Comparison of ENCODE assay signal across 23 cellular contexts in the genomic region with DNA sequence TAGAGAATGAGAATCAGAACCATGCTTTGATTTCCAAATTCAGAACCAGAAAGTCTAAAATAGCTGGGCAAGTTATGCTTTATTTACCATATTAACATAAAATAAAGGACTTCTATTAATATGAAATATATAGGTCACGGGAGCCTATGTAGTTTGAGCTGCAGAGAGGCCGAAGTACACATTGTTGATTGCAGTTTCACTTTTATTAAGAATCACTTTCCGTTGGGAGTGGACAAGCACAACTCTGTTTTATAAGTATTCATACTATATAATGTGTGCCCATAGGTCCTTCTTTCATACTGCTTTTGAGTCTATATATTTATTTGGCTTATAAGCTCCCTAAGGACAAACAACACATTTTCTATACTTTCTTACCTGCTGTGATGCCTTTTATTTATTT. TPM values are rescaled to one million over a fixed set of nuclear protein-coding genes. Genes with fewer than 3 reads are reported as not detected.
A peak's percentile ranks its signal among the peaks of the same experiment; 100 is the strongest.
DNase-seq lines count a peak whose midpoint lies in the region; ATAC-seq and TF ChIP-seq lines count a peak whose summit lies in the region.
"Had no signal": no experiment of that assay in that cellular context is flagged by ENCODE, and none has a peak within 500 bp of the region (broad histone marks: within the 10 kb centered on the region; RNA-seq: fewer than 3 reads in every experiment).

No MANE protein-coding gene starts in this region.

- H3K14ac ChIP-seq in mesenchymal stem cell (ENCODE audit: low read length in 2 of 2), result no peak overlapping the region

- no peak overlapping the region for H3K23ac ChIP-seq in mesenchymal stem cell (ENCODE audit: low read length in 2 of 2)

- H4K8ac ChIP-seq in mesenchymal stem cell (ENCODE audit: low read length), result no peak overlapping the region

- WGBS in SK-N-SH (ENCODE audit: low lambda C conversion rate), result 1% methylated on average over 3 of the region's 3 CpGs
- 100% methylated on average over 1 of the region's 3 CpGs for WGBS in mesenchymal stem cell
- 68 to 75% methylated on average over 3 of the region's 3 CpGs for WGBS in esophagus squamous epithelium, 2 donors

- H3K36me3 ChIP-seq in SK-N-SH (replicated peaks in 1 of 2; ENCODE audit: control insufficient read depth in 1 of 2, insufficient read depth in 2 of 2, low read length in 1 of 2) (no peaks in the 10 kb centered on the region), mesenchymal stem cell (ENCODE audit: control insufficient read depth in 1 of 2, insufficient read depth in 2 of 2, low read depth in 1 of 2, low read length in 2 of 2) (no peaks in the 10 kb centered on the region), esophagus squamous epithelium (no peaks in the 10 kb centered on the region)

- no peak overlapping the region for H2BK120ac ChIP-seq in mesenchymal stem cell (ENCODE audit: low read depth, low read length)

- no peak overlapping the region for H3K18ac ChIP-seq in mesenchymal stem cell (ENCODE audit: low read depth in 1 of 2, low read length in 2 of 2)

- H3F3A ChIP-seq in SK-N-SH (replicated peaks; ENCODE audit: insufficient read depth), result no peaks in the 10 kb centered on the region

- H3K79me1 ChIP-seq in mesenchymal stem cell (replicated peaks; ENCODE audit: low read length, poor library complexity, severe bottlenecking), result no peaks in the 10 kb centered on the region

- intact Hi-C loops in esophagus squamous epithelium (cut with DNase I), result no loop called here

- TF ChIP-seq POLR2A in esophagus squamous epithelium (IDR thresholded peaks at IDR 0.05), result no peak

- no peak overlapping the region for H3K27ac ChIP-seq in SK-N-SH (ENCODE audit: low read depth in 2 of 2, low read length in 1 of 2)
- H3K27ac ChIP-seq in mesenchymal stem cell (ENCODE audit: low read length, poor library complexity, severe bottlenecking), result no peak overlapping the region
- H3K27ac ChIP-seq in esophagus squamous epithelium, result no peak overlapping the region
- H3K27ac ChIP-seq: 22Rv1, GM23248 had no signal

- no peaks in the 10 kb centered on the region for H3K79me2 ChIP-seq in SK-N-SH (ENCODE audit: insufficient read depth)

- TF ChIP-seq RAD21 in SK-N-SH (IDR thresholded peaks at IDR 0.05; ENCODE audit: low read length), result no peak

- H3K27me3 ChIP-seq in SK-N-SH (ENCODE audit: insufficient read depth), result peaks cover 31% of the 10 kb centered on the region; the same call in 1 of the 2 replicates
- peaks cover 0 to 9% of the 10 kb centered on the region in 2 experiments for H3K27me3 ChIP-seq in mesenchymal stem cell (ENCODE audit: control insufficient read depth in 1 of 2, insufficient read depth in 1 of 2, low read length in 2 of 2)
- H3K27me3 ChIP-seq in esophagus squamous epithelium, result peaks cover 0 to 39% (median 0%) of the 10 kb centered on the region in 4 donors

- H3K4me3 ChIP-seq in SK-N-SH (ENCODE audit: low read depth in 2 of 2, low read length in 1 of 2) (peak overlapping the region in 1 of 2 experiments; percentile 9; a peak in 1 of 4 replicates), WI38 (ENCODE audit: low read depth, low read length) (0 out of 2 replicates have a peak overlapping the region, but pooled peaks have one; percentile 3), mesenchymal stem cell (ENCODE audit: insufficient read depth in 1 of 2, low read depth in 1 of 2, low read length in 2 of 2) (peak overlapping the region in 1 of 2 experiments; percentile 63), esophagus squamous epithelium (no peak overlapping the region)
- H3K4me3 ChIP-seq: GM23248 had no signal

- no peak for DNase-seq in SK-N-SH
- no peak for DNase-seq in mesenchymal stem cell
- no peak for DNase-seq in activated CD8-positive, alpha-beta memory T cell treated with anti-CD3 and anti-CD28 coated beads for 24 hours
- DNase-seq in SIG-M5 (lab: John Stamatoyannopoulos, UW), result no peak
- DNase-seq in esophagus squamous epithelium (lab: John Stamatoyannopoulos, UW), result no peak
- DNase-seq: C1 segment of cervical spinal cord; Calu3; CD4-positive, alpha-beta memory T cell; COR-L47; DMS53; DMS79 treated with DMSO at 0.1 percent for 48 hours; GF-D8; GM23248; H7; HCEC 1CT had no signal

- no peak overlapping the region for H2BK5ac ChIP-seq in mesenchymal stem cell (ENCODE audit: low read depth, low read length, poor library complexity, severe bottlenecking)

- H3K9me3 ChIP-seq in SK-N-SH (no peaks in the 10 kb centered on the region), mesenchymal stem cell (ENCODE audit: control insufficient read depth, low read length) (no peaks in the 10 kb centered on the region), esophagus squamous epithelium (no peaks in the 10 kb centered on the region)

- H2BK12ac ChIP-seq in mesenchymal stem cell (ENCODE audit: low read length in 2 of 2), result no peak overlapping the region

- H2AFZ ChIP-seq in SK-N-SH (ENCODE audit: low read depth) (peak overlapping the region; percentile 21; the same call in 1 of the 2 replicates), mesenchymal stem cell (ENCODE audit: low read depth, low read length) (no peak overlapping the region)
- H2AFZ ChIP-seq: GM23248 had no signal

- CTCF ChIA-PET in SK-N-SH (lab: Yijun Ruan, JAX), result interaction anchor here (1.4 to 3.0 kb wide), 2 partner anchors 10 to 24 kb away, joined by 3 to 19 read pairs; no protein-coding TSS in a partner anchor

- H2AK5ac ChIP-seq in mesenchymal stem cell (ENCODE audit: low read length, severe bottlenecking), result no peak overlapping the region

- H2BK15ac ChIP-seq in mesenchymal stem cell (ENCODE audit: low read depth, poor library complexity, severe bottlenecking), result no peak overlapping the region

- ATAC-seq in SK-N-SH treated with all-trans-retinoic acid at 6 μM for 48 hours (no peak), GM18520 (IDR thresholded peaks at IDR 0.05; ENCODE audit: unreplicated experiment) (no peak)

- TF ChIP-seq CTCF in SK-N-SH (IDR thresholded peaks at IDR 0.05), result no peak
- TF ChIP-seq CTCF in WI38 (IDR thresholded peaks at IDR 0.05; ENCODE audit: low read depth, low read length), result no peak
- no peak for TF ChIP-seq CTCF in esophagus squamous epithelium (IDR thresholded peaks at IDR 0.05)

- POLR2A ChIA-PET in SK-N-SH (lab: Yijun Ruan, JAX), result no interaction called here

- H3K4me1 ChIP-seq in SK-N-SH (ENCODE audit: control insufficient read depth in 1 of 2, insufficient read depth in 2 of 2, low read depth in 1 of 2, low read length in 1 of 2) (no peaks in the 10 kb centered on the region), mesenchymal stem cell (ENCODE audit: control insufficient read depth, insufficient read depth, low read depth, low read length) (no peaks in the 10 kb centered on the region), esophagus squamous epithelium (no peaks in the 10 kb centered on the region)

- TF ChIP-seq EP300 in SK-N-SH (IDR thresholded peaks at IDR 0.05; ENCODE audit: borderline replicate concordance in 1 of 2, low read depth in 1 of 2, low read length in 1 of 2), result no peak

- H3K9ac ChIP-seq in SK-N-SH (no peak overlapping the region), mesenchymal stem cell (ENCODE audit: low read length) (peak overlapping the region; percentile 69)
- H3K9ac ChIP-seq: GM23248 had no signal

- H4K20me1 ChIP-seq in SK-N-SH (ENCODE audit: insufficient read depth), result no peaks in the 10 kb centered on the region

- H3K9me2 ChIP-seq in SK-N-SH, result no peaks in the 10 kb centered on the region

- H3K4ac ChIP-seq in mesenchymal stem cell (ENCODE audit: low read depth in 1 of 2, low read length in 2 of 2), result no peak overlapping the region

- no peak overlapping the region for H4K91ac ChIP-seq in mesenchymal stem cell (ENCODE audit: low read length)

- H3K4me2 ChIP-seq in SK-N-SH, result peak overlapping the region; percentile 18; the same call in 1 of the 2 replicates
- H3K4me2 ChIP-seq in mesenchymal stem cell (ENCODE audit: low read length, poor library complexity, severe bottlenecking), result no peak overlapping the region

TF ChIP-seq in SK-N-SH, 30 proteins besides CTCF, POLR2A, EP300 and RAD21:
- TF ChIP-seq, protein P1, sequence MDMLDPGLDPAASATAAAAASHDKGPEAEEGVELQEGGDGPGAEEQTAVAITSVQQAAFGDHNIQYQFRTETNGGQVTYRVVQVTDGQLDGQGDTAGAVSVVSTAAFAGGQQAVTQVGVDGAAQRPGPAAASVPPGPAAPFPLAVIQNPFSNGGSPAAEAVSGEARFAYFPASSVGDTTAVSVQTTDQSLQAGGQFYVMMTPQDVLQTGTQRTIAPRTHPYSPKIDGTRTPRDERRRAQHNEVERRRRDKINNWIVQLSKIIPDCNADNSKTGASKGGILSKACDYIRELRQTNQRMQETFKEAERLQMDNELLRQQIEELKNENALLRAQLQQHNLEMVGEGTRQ (IDR thresholded peaks at IDR 0.05; ENCODE audit: borderline replicate concordance, low read depth, low read length), result no peak
- no peak for TF ChIP-seq GATA2 (CRISPR knock-in tag; IDR thresholded peaks at IDR 0.05)

TF ChIP-seq in SK-N-SH treated with all-trans-retinoic acid at 6 μM for 48 hours, 23 proteins besides CTCF, POLR2A, EP300 and RAD21 (continues in another document):
- no peak for TF ChIP-seq ISL1 (CRISPR knock-in tag; IDR thresholded peaks at IDR 0.05)
- no peak for TF ChIP-seq OSR1 (CRISPR knock-in tag; IDR thresholded peaks at IDR 0.05)
- no peak for TF ChIP-seq ARNTL (CRISPR knock-in tag; IDR thresholded peaks at IDR 0.05; ENCODE audit: borderline replicate concordance, low read depth)
- TF ChIP-seq, protein P2, sequence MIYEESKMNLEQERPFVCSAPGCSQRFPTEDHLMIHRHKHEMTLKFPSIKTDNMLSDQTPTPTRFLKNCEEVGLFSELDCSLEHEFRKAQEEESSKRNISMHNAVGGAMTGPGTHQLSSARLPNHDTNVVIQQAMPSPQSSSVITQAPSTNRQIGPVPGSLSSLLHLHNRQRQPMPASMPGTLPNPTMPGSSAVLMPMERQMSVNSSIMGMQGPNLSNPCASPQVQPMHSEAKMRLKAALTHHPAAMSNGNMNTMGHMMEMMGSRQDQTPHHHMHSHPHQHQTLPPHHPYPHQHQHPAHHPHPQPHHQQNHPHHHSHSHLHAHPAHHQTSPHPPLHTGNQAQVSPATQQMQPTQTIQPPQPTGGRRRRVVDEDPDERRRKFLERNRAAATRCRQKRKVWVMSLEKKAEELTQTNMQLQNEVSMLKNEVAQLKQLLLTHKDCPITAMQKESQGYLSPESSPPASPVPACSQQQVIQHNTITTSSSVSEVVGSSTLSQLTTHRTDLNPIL (CRISPR knock-in tag; IDR thresholded peaks at IDR 0.05; ENCODE audit: low read depth), result no peak
- TF ChIP-seq ZNF565 (CRISPR knock-in tag; conservative IDR thresholded peaks at IDR 0.05; ENCODE audit: low read depth), result no peak

RNA-seq across cellular contexts. Expression of a gene that starts 58.7 kb away (rescaled TPM):
- not detected in 2 replicates for polyA plus RNA-seq in SK-N-SH (2012; rRNA removed)
- not detected in 2 replicates for polyA plus RNA-seq in SK-N-SH (2012; cell fraction: cytosol; rRNA removed)
- polyA plus RNA-seq in SK-N-SH (2012; cell fraction: nucleus; rRNA removed), result not detected in 2 replicates
- polyA plus RNA-seq in mesenchymal stem cell (2013, experiment 1 of 2), result not detected
- not detected for polyA plus RNA-seq in mesenchymal stem cell (2013, experiment 2 of 2)
- total RNA-seq in esophagus squamous epithelium, result 1 to 10 TPM in 1 of 4 donors, not detected in 3; 1.0 TPM
- total RNA-seq: Calu3; CD4-positive, alpha-beta memory T cell; Daoy; G401; GM23248; H1; H7 had no signal
- polyA plus RNA-seq: BJ; CD4-positive, alpha-beta memory T cell; GM23248; H1 had no signal
